Comparison of ENCODE assay signal across 1 cellular context in genomic region chr11:28107726-28108618, GRCh38.
TF ChIP-seq lines count a peak whose summit lies in the region.

Gene KIF18A, minus strand, starts transcription at chr11:28108156. Its CDS starts 10,209 bp downstream, at chr11:28097947.
Gene METTL15, plus strand, starts transcription at chr11:28108388. Its CDS starts 4,947 bp downstream, at chr11:28113335.

TF ChIP-seq in HEK293, 187 proteins besides CTCF, POLR2A, EP300 and RAD21 (continued from another document):
- TF ChIP-seq ZNF639 (tag by site-specific recombination; IDR thresholded peaks at IDR 0.05) (no peak; the same call in 1 of the 2 replicates), ZNF155 (tag by site-specific recombination; IDR thresholded peaks at IDR 0.05) (no peak), SP7 (tag by site-specific recombination; IDR thresholded peaks at IDR 0.05) (0 out of 2 replicates have a peak, but pooled peaks have one; percentile 49), KLF9 (tag by site-specific recombination; IDR thresholded peaks at IDR 0.05; ENCODE audit: low read depth) (peak; percentile 81), KLF16 (tag by site-specific recombination; IDR thresholded peaks at IDR 0.05) (0 out of 2 replicates have a peak, but pooled peaks have one; percentile 14), ZNF585B (tag by site-specific recombination; IDR thresholded peaks at IDR 0.05) (no peak), PATZ1 (tag by site-specific recombination; IDR thresholded peaks at IDR 0.05) (peak; percentile 59), ATF2 (tag by site-specific recombination; IDR thresholded peaks at IDR 0.05; ENCODE audit: low read depth) (peak; percentile 94), GLIS1 (tag by site-specific recombination; IDR thresholded peaks at IDR 0.05) (peak; percentile 90), ZNF239 (tag by site-specific recombination; IDR thresholded peaks at IDR 0.05) (no peak), ZIC2 (tag by site-specific recombination; IDR thresholded peaks at IDR 0.05) (peak; percentile 76), ZNF555 (tag by site-specific recombination; conservative IDR thresholded peaks at IDR 0.05) (no peak), ZNF426 (tag by site-specific recombination; IDR thresholded peaks at IDR 0.05) (no peak), OVOL3 (tag by site-specific recombination; IDR thresholded peaks at IDR 0.05) (0 out of 2 replicates have a peak, but pooled peaks have one; percentile 15), PRDM2 (tag by site-specific recombination; IDR thresholded peaks at IDR 0.05; ENCODE audit: borderline replicate concordance) (no peak), ZBTB20 (tag by site-specific recombination; IDR thresholded peaks at IDR 0.05) (0 out of 2 replicates have a peak, but pooled peaks have one; percentile 37), EGR2 (tag by site-specific recombination; IDR thresholded peaks at IDR 0.05; ENCODE audit: low read depth) (peak; percentile 54), ZNF24 (tag by site-specific recombination; IDR thresholded peaks at IDR 0.05) (no peak), ZBTB1 (tag by site-specific recombination; IDR thresholded peaks at IDR 0.05) (no peak), ZNF629 (tag by site-specific recombination; IDR thresholded peaks at IDR 0.05) (peak; percentile 98), ZNF76 (tag by site-specific recombination; IDR thresholded peaks at IDR 0.05; ENCODE audit: borderline replicate concordance, low read depth) (peak; percentile 50; the same call in 1 of the 2 replicates), ZNF169 (tag by site-specific recombination; IDR thresholded peaks at IDR 0.05) (no peak), ZSCAN23 (tag by site-specific recombination; IDR thresholded peaks at IDR 0.05) (no peak), ZNF114 (tag by site-specific recombination; IDR thresholded peaks at IDR 0.05) (no peak), SP3 (tag by site-specific recombination; IDR thresholded peaks at IDR 0.05) (peak; percentile 81), SCRT2 (tag by site-specific recombination; IDR thresholded peaks at IDR 0.05) (no peak), ZNF747 (tag by site-specific recombination; IDR thresholded peaks at IDR 0.05) (no peak), KLF7 (tag by site-specific recombination; IDR thresholded peaks at IDR 0.05; ENCODE audit: borderline replicate concordance) (peak; percentile 39; the same call in 1 of the 2 replicates), ZNF433 (tag by site-specific recombination; IDR thresholded peaks at IDR 0.05; ENCODE audit: low read depth) (no peak), ZNF2 (tag by site-specific recombination; IDR thresholded peaks at IDR 0.05) (peak; percentile 16; the same call in 1 of the 2 replicates), ZNF48 (tag by site-specific recombination; IDR thresholded peaks at IDR 0.05) (no peak), PRDM4 (tag by site-specific recombination; IDR thresholded peaks at IDR 0.05) (no peak), ZNF214 (tag by site-specific recombination; IDR thresholded peaks at IDR 0.05; ENCODE audit: borderline replicate concordance) (no peak), ZNF148 (tag by site-specific recombination; IDR thresholded peaks at IDR 0.05; ENCODE audit: borderline replicate concordance) (no peak), ZNF248 (tag by site-specific recombination; IDR thresholded peaks at IDR 0.05) (no peak), FEZF1 (tag by site-specific recombination; IDR thresholded peaks at IDR 0.05) (0 out of 2 replicates have a peak, but pooled peaks have one; percentile 7), ZNF23 (tag by site-specific recombination; IDR thresholded peaks at IDR 0.05; ENCODE audit: borderline replicate concordance) (no peak)
TF ChIP-seq in HEK293: peak in this region for 45.
